ENCODE assay signal across 18 cellular contexts in genomic region chr4:78331186-78331585, GRCh38.
DNase-seq lines count a peak whose midpoint lies in the region; ATAC-seq and TF ChIP-seq lines count a peak whose summit lies in the region.
"Had no signal": no experiment of that assay in that cellular context is flagged by ENCODE, and none has a peak within 500 bp of the region (broad histone marks: within the 10 kb centered on the region; RNA-seq: fewer than 3 reads in every experiment).

No MANE protein-coding gene starts in this region.

- TF ChIP-seq CTCF in H9 (conservative IDR thresholded peaks at IDR 0.05) (peak; percentile 32; the same call in 2 of the 3 replicates), WTC11 (IDR thresholded peaks at IDR 0.05) (no peak), natural killer cell (IDR thresholded peaks at IDR 0.05) (no peak), gastroesophageal sphincter (IDR thresholded peaks at IDR 0.05) (no peak)

- CTCF ChIA-PET in WTC11 (lab: Charles Lee), result no interaction called here

- peak overlapping the region in 1 of 3 experiments; percentile 86; a peak in 3 of 7 replicates for H3K27ac Mint-ChIP-seq in H9
- H3K27ac Mint-ChIP-seq in WTC11, result peak overlapping the region; percentile 62; the same call in 1 of the 2 replicates
- H3K27ac Mint-ChIP-seq in stimulated activated effector memory CD8-positive, alpha-beta T cell treated with anti-CD3 and anti-CD28 coated beads, Interleukin-12 subunit alpha, Interleukin-12 subunit beta, amount 100 ng/mL, for 72 hours, result no peak overlapping the region
- no peak overlapping the region for H3K27ac Mint-ChIP-seq in natural killer cell
- H3K27ac Mint-ChIP-seq: CD4-positive, alpha-beta memory T cell; HFFc6 had no signal

- H3K4me2 ChIP-seq in H9 (ENCODE audit: insufficient read depth, insufficient read length, low read length), result no peak overlapping the region
- H3K4me2 ChIP-seq in mesendoderm (ENCODE audit: low read length), result no peak overlapping the region

- H3K9me3 ChIP-seq in H9 (ENCODE audit: control insufficient read depth, low read depth, low read length), result no peaks in the 10 kb centered on the region
- no peaks in the 10 kb centered on the region for H3K9me3 ChIP-seq in HUES48 (ENCODE audit: control insufficient read depth, insufficient read depth, low read length)
- no peaks in the 10 kb centered on the region for H3K9me3 ChIP-seq in gastroesophageal sphincter

- H3K9me3 Mint-ChIP-seq in H9 (no peaks in the 10 kb centered on the region), WTC11 (0 out of 2 replicates have a peak, but pooled peaks cover 3% of the 10 kb centered on the region), natural killer cell (no peaks in the 10 kb centered on the region)
- no peaks in the 10 kb centered on the region for H3K9me3 Mint-ChIP-seq in stimulated activated effector memory CD8-positive, alpha-beta T cell treated with anti-CD3 and anti-CD28 coated beads, Interleukin-12 subunit alpha, Interleukin-12 subunit beta, amount 100 ng/mL, for 72 hours
- H3K9me3 Mint-ChIP-seq: CD4-positive, alpha-beta memory T cell; HFFc6 had no signal

- H3K14ac ChIP-seq in H9 (ENCODE audit: insufficient read depth, low read length), result no peak overlapping the region

- H2BK120ac ChIP-seq in H9 (ENCODE audit: low read depth, low read length, poor library complexity, severe bottlenecking) (no peak overlapping the region), mesendoderm (ENCODE audit: low read depth, low read length) (no peak overlapping the region)

- ATAC-seq in WTC11 (peak; percentile 42), HG03354 (IDR thresholded peaks at IDR 0.05; ENCODE audit: poor library complexity, severe bottlenecking, unreplicated experiment) (no peak), natural killer cell (no peak), gastroesophageal sphincter (no peak)
- no peak for ATAC-seq in stimulated activated effector memory CD8-positive, alpha-beta T cell treated with anti-CD3 and anti-CD28 coated beads, Interleukin-12 subunit alpha, Interleukin-12 subunit beta, amount 100 ng/mL, for 72 hours

- no peaks in the 10 kb centered on the region for H3K23me2 ChIP-seq in H9 (ENCODE audit: insufficient read length, low read depth, low read length, poor library complexity, severe bottlenecking)

- H3K27me3 ChIP-seq in H9 (ENCODE audit: insufficient read depth, low read length) (no peaks in the 10 kb centered on the region), HUES48 (ENCODE audit: control insufficient read depth, insufficient read depth, low read length) (no peaks in the 10 kb centered on the region), mesendoderm (ENCODE audit: insufficient read depth, low read length, poor library complexity) (no peaks in the 10 kb centered on the region), gastroesophageal sphincter (no peaks in the 10 kb centered on the region)

- H4K5ac ChIP-seq in H9 (ENCODE audit: insufficient read length, low read depth, low read length) (no peak overlapping the region), mesendoderm (ENCODE audit: low read length) (no peak overlapping the region)

- intact Hi-C loops in natural killer cell (cut with micrococcal nuclease), result no loop called here

- H2BK15ac ChIP-seq in H9 (ENCODE audit: low read depth, low read length) (no peak overlapping the region), mesendoderm (replicated peaks; ENCODE audit: low read depth) (no peak overlapping the region)

- H2BK5ac ChIP-seq in H9 (ENCODE audit: insufficient read length, low read length) (no peak overlapping the region), mesendoderm (ENCODE audit: low read length) (peak overlapping the region; percentile 69)

- no peak overlapping the region for H3K4ac ChIP-seq in H9 (ENCODE audit: low read depth, low read length)
- peak overlapping the region; percentile 91 for H3K4ac ChIP-seq in mesendoderm (ENCODE audit: low read depth, low read length)

- peaks cover 15 to 24% (median 17%) of the 10 kb centered on the region in 3 experiments for H3K36me3 Mint-ChIP-seq in H9 (ENCODE audit: insufficient read depth in 1 of 3, low read depth in 3 of 3)
- H3K36me3 Mint-ChIP-seq in WTC11, result peaks cover 19% of the 10 kb centered on the region
- no peaks in the 10 kb centered on the region for H3K36me3 Mint-ChIP-seq in stimulated activated effector memory CD8-positive, alpha-beta T cell treated with anti-CD3 and anti-CD28 coated beads, Interleukin-12 subunit alpha, Interleukin-12 subunit beta, amount 100 ng/mL, for 72 hours
- H3K36me3 Mint-ChIP-seq in natural killer cell, result no peaks in the 10 kb centered on the region
- H3K36me3 Mint-ChIP-seq: CD4-positive, alpha-beta memory T cell had no signal

- no peaks in the 10 kb centered on the region for H3K79me1 ChIP-seq in H9 (ENCODE audit: insufficient read depth, low read depth, low read length, poor library complexity, severe bottlenecking)
- H3K79me1 ChIP-seq in mesendoderm (ENCODE audit: low read length), result no peaks in the 10 kb centered on the region

- H3T11ph ChIP-seq in H9 (ENCODE audit: low read length), result no peak overlapping the region

- H3K18ac ChIP-seq in H9 (ENCODE audit: insufficient read length, low read depth, low read length), result no peak overlapping the region
- peak overlapping the region; percentile 96 for H3K18ac ChIP-seq in mesendoderm (ENCODE audit: low read length)

- H3K56ac ChIP-seq in H9 (ENCODE audit: insufficient read length, low read depth, low read length) (no peak overlapping the region), mesendoderm (ENCODE audit: low read length) (peak overlapping the region; percentile 26)

- no peak overlapping the region for H4K91ac ChIP-seq in H9 (ENCODE audit: insufficient read length, low read depth, low read length)

- H3K27ac ChIP-seq in H9 (ENCODE audit: insufficient read length, low read depth, low read length) (no peak overlapping the region), HUES48 (ENCODE audit: low read depth, low read length) (peak overlapping the region; percentile 68), mesendoderm (ENCODE audit: low read depth, low read length) (no peak overlapping the region), gastroesophageal sphincter (no peak overlapping the region)

- H3K79me2 ChIP-seq in H9 (ENCODE audit: insufficient read depth, low read length) (no peaks in the 10 kb centered on the region), mesendoderm (ENCODE audit: control insufficient read depth, insufficient read depth, low read length) (no peaks in the 10 kb centered on the region)

- H3K4me3 ChIP-seq in HUES48 (ENCODE audit: low read depth, low read length), result no peak overlapping the region
- H3K4me3 ChIP-seq in mesendoderm (ENCODE audit: low read length), result no peak overlapping the region
- H3K4me3 ChIP-seq in gastroesophageal sphincter, result no peak overlapping the region

- no peaks in the 10 kb centered on the region for H4K20me1 ChIP-seq in H9 (ENCODE audit: control insufficient read depth, insufficient read depth, insufficient read length)

- H3K4me3 Mint-ChIP-seq in H9 (peak overlapping the region in 1 of 2 experiments; percentile 57; a peak in 1 of 5 replicates), WTC11 (no peak overlapping the region), natural killer cell (no peak overlapping the region)
- no peak overlapping the region for H3K4me3 Mint-ChIP-seq in stimulated activated effector memory CD8-positive, alpha-beta T cell treated with anti-CD3 and anti-CD28 coated beads, Interleukin-12 subunit alpha, Interleukin-12 subunit beta, amount 100 ng/mL, for 72 hours
- H3K4me3 Mint-ChIP-seq: CD4-positive, alpha-beta memory T cell; HFFc6 had no signal

- H2AK5ac ChIP-seq in H9 (ENCODE audit: insufficient read length, low read length), result no peak overlapping the region
- no peak overlapping the region for H2AK5ac ChIP-seq in mesendoderm (ENCODE audit: low read length)

- peaks cover 56 to 60% of the 10 kb centered on the region in 2 experiments for H3K4me1 Mint-ChIP-seq in H9
- H3K4me1 Mint-ChIP-seq in WTC11, result peaks cover 65% of the 10 kb centered on the region
- no peaks in the 10 kb centered on the region for H3K4me1 Mint-ChIP-seq in stimulated activated effector memory CD8-positive, alpha-beta T cell treated with anti-CD3 and anti-CD28 coated beads, Interleukin-12 subunit alpha, Interleukin-12 subunit beta, amount 100 ng/mL, for 72 hours
- no peaks in the 10 kb centered on the region for H3K4me1 Mint-ChIP-seq in natural killer cell
- H3K4me1 Mint-ChIP-seq: CD4-positive, alpha-beta memory T cell had no signal

- no peak overlapping the region for H4K8ac ChIP-seq in H9 (replicated peaks; ENCODE audit: insufficient read length, low read depth, low read length)
- H4K8ac ChIP-seq in mesendoderm (ENCODE audit: low read depth, low read length), result no peak overlapping the region

- H2BK20ac ChIP-seq in H9 (ENCODE audit: low read depth, low read length, poor library complexity, severe bottlenecking), result no peak overlapping the region

- no peak for TF ChIP-seq POLR2A in gastroesophageal sphincter (IDR thresholded peaks at IDR 0.05)

- H2AFZ ChIP-seq in H9 (ENCODE audit: low read length), result no peak overlapping the region

- H3K4me1 ChIP-seq in H9 (ENCODE audit: insufficient read depth, low read length) (peaks cover 23% of the 10 kb centered on the region), HUES48 (ENCODE audit: control insufficient read depth, insufficient read depth, low read length) (peaks cover 40% of the 10 kb centered on the region), mesendoderm (ENCODE audit: control insufficient read depth, low read depth, low read length) (peaks cover 18% of the 10 kb centered on the region), gastroesophageal sphincter (no peaks in the 10 kb centered on the region)

- H3K27me3 Mint-ChIP-seq in H9 (ENCODE audit: low read depth) (no peaks in the 10 kb centered on the region), WTC11 (ENCODE audit: low read depth) (no peaks in the 10 kb centered on the region), natural killer cell (ENCODE audit: low read depth in 2 of 2) (peaks cover 8 to 21% of the 10 kb centered on the region in 2 donors)
- H3K27me3 Mint-ChIP-seq: CD4-positive, alpha-beta memory T cell had no signal

- POLR2A ChIA-PET in WTC11 (lab: Charles Lee), result no interaction called here

- WGBS in H9 (ENCODE audit: extremely low coverage, insufficient read length, low lambda C conversion rate), result no CpG with 5 or more reads among the region's 2 CpGs
- WGBS in mesendoderm (ENCODE audit: extremely low coverage, insufficient coverage, low lambda C conversion rate), result no CpG with 5 or more reads among the region's 2 CpGs
- 80 to 92% methylated on average over 1 to 2 of the region's 2 CpGs for WGBS in gastroesophageal sphincter (ENCODE audit: low coverage in 1 of 2), 2 donors

- H3K9ac ChIP-seq in H9 (ENCODE audit: extremely low read depth, insufficient read length, low read length), result no peak overlapping the region
- H3K9ac ChIP-seq in HUES48 (ENCODE audit: low read depth, low read length), result no peak overlapping the region
- H3K9ac ChIP-seq in mesendoderm (ENCODE audit: low read length), result no peak overlapping the region

- H3K23ac ChIP-seq in H9 (ENCODE audit: insufficient read length, low read depth, low read length) (no peak overlapping the region), mesendoderm (ENCODE audit: low read length) (no peak overlapping the region)

- DNase-seq in H9 (no peak), WTC11 (ENCODE audit: low spot score) (no peak), mesendoderm (peak; percentile 49), natural killer cell (no peak)
- DNase-seq in stimulated activated effector memory CD8-positive, alpha-beta T cell treated with anti-CD3 and anti-CD28 coated beads, Interleukin-12 subunit alpha, Interleukin-12 subunit beta, amount 100 ng/mL, for 72 hours (ENCODE audit: low spot score in 2 of 2), result no peak
- DNase-seq: C1 segment of cervical spinal cord; Calu3; CD4-positive, alpha-beta memory T cell; COR-L47; DMS53; DMS79 treated with DMSO at 0.1 percent for 48 hours; GF-D8; GOT3; H7; HFFc6 had no signal

- peaks cover 7% of the 10 kb centered on the region for H3K36me3 ChIP-seq in HUES48 (ENCODE audit: control insufficient read depth, insufficient read depth, low read length)
- H3K36me3 ChIP-seq in mesendoderm (ENCODE audit: control insufficient read depth, insufficient read depth, low read length), result no peaks in the 10 kb centered on the region
- no peaks in the 10 kb centered on the region for H3K36me3 ChIP-seq in gastroesophageal sphincter

- no peak for TF ChIP-seq EP300 in gastroesophageal sphincter (IDR thresholded peaks at IDR 0.05)

- H2BK12ac ChIP-seq in H9 (ENCODE audit: insufficient read length, low read depth, low read length), result no peak overlapping the region
